In genomic region chr3:170703121-170703588, GRCh38 we compare ENCODE assay signal across 1 cellular context.
TF ChIP-seq lines count a peak whose summit lies in the region.

No MANE protein-coding gene starts in this region.

TF ChIP-seq in K562, 482 proteins besides CTCF, POLR2A, EP300 and RAD21 (continued from another document and continues in another):
- TF ChIP-seq, protein P1, sequence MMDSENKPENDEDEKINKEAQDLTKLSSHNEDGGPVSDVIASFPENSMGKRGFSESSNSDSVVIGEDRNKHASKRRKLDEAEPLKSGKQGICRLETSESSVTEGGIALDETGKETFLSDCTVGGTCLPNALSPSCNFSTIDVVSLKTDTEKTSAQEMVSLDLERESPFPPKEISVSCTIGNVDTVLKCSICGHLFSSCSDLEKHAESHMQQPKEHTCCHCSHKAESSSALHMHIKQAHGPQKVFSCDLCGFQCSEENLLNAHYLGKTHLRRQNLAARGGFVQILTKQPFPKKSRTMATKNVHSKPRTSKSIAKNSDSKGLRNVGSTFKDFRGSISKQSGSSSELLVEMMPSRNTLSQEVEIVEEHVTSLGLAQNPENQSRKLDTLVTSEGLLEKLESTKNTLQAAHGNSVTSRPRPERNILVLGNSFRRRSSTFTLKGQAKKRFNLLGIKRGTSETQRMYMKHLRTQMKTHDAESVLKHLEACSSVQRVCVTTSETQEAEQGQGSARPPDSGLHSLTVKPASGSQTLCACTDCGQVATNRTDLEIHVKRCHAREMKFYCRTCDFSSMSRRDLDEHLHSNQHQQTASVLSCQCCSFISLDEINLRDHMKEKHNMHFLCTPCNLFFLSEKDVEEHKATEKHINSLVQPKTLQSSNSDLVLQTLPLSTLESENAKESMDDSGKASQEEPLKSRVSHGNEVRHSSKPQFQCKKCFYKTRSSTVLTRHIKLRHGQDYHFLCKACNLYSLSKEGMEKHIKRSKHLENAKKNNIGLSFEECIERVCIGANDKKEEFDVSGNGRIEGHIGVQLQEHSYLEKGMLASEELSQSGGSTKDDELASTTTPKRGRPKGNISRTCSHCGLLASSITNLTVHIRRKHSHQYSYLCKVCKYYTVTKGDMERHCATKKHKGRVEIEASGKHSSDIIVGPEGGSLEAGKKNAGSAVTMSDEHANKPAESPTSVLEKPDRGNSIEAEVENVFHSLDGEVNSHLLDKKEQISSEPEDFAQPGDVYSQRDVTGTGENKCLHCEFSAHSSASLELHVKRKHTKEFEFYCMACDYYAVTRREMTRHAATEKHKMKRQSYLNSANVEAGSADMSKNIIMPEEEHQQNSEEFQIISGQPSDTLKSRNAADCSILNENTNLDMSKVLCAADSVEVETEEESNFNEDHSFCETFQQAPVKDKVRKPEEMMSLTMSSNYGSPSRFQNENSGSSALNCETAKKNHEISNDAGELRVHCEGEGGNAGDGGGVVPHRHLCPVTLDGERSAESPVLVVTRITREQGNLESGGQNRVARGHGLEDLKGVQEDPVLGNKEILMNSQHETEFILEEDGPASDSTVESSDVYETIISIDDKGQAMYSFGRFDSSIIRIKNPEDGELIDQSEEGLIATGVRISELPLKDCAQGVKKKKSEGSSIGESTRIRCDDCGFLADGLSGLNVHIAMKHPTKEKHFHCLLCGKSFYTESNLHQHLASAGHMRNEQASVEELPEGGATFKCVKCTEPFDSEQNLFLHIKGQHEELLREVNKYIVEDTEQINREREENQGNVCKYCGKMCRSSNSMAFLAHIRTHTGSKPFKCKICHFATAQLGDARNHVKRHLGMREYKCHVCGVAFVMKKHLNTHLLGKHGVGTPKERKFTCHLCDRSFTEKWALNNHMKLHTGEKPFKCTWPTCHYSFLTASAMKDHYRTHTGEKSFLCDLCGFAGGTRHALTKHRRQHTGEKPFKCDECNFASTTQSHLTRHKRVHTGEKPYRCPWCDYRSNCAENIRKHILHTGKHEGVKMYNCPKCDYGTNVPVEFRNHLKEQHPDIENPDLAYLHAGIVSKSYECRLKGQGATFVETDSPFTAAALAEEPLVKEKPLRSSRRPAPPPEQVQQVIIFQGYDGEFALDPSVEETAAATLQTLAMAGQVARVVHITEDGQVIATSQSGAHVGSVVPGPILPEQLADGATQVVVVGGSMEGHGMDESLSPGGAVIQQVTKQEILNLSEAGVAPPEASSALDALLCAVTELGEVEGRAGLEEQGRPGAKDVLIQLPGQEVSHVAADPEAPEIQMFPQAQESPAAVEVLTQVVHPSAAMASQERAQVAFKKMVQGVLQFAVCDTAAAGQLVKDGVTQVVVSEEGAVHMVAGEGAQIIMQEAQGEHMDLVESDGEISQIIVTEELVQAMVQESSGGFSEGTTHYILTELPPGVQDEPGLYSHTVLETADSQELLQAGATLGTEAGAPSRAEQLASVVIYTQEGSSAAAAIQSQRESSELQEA (IDR thresholded peaks at IDR 0.05; ENCODE audit: low read depth): no peak
- TF ChIP-seq ZKSCAN8 (CRISPR knock-in tag; IDR thresholded peaks at IDR 0.05) (no peak), SRSF3 (IDR thresholded peaks at IDR 0.05; ENCODE audit: insufficient read depth, low read length) (no peak), ZNF165 (CRISPR knock-in tag; IDR thresholded peaks at IDR 0.05; ENCODE audit: borderline replicate concordance) (no peak), KLF1 (tag; IDR thresholded peaks at IDR 0.05) (no peak), ZBTB9 (CRISPR knock-in tag; IDR thresholded peaks at IDR 0.05) (no peak), ETS2 (tag; IDR thresholded peaks at IDR 0.05; ENCODE audit: borderline replicate concordance, poor library complexity, severe bottlenecking) (no peak), KHSRP (IDR thresholded peaks at IDR 0.05) (no peak), DMBX1 (CRISPR knock-in tag; IDR thresholded peaks at IDR 0.05; ENCODE audit: borderline replicate concordance) (peak; percentile 85), PHF8 (IDR thresholded peaks at IDR 0.05; ENCODE audit: borderline replicate concordance, low read length) (no peak), TBP (optimal IDR thresholded peaks at IDR 0.05; ENCODE audit: low read depth, low read length) (no peak), ZNF212 (CRISPR knock-in tag; IDR thresholded peaks at IDR 0.05) (no peak), PRMT5 (CRISPR knock-in tag; IDR thresholded peaks at IDR 0.05) (no peak), PYGO2 (tag; IDR thresholded peaks at IDR 0.05) (0 out of 2 replicates have a peak, but pooled peaks have one; percentile 21), NCOA4 (IDR thresholded peaks at IDR 0.05; ENCODE audit: partially characterized antibody) (no peak), GTF2F1 (IDR thresholded peaks at IDR 0.05; ENCODE audit: low read depth, low read length) (no peak), MCM5 (IDR thresholded peaks at IDR 0.05; ENCODE audit: low read depth) (no peak), SREBF2 (CRISPR knock-in tag; IDR thresholded peaks at IDR 0.05) (no peak), ZNF124 (CRISPR knock-in tag; IDR thresholded peaks at IDR 0.05) (no peak), VEZF1 (CRISPR knock-in tag; IDR thresholded peaks at IDR 0.05) (no peak), TRIM28 (IDR thresholded peaks at IDR 0.05) (peak; percentile 79), GATAD2B (IDR thresholded peaks at IDR 0.05; ENCODE audit: borderline replicate concordance) (0 out of 2 replicates have a peak, but pooled peaks have one; percentile 22), NR2C2 (CRISPR knock-in tag; IDR thresholded peaks at IDR 0.05) (no peak), NR2C2 (tag; IDR thresholded peaks at IDR 0.05) (peak; percentile 57), RNF2 (IDR thresholded peaks at IDR 0.05) (peak; percentile 73), ZNF76 (CRISPR knock-in tag; IDR thresholded peaks at IDR 0.05; ENCODE audit: borderline replicate concordance) (no peak), MGA (IDR thresholded peaks at IDR 0.05) (peak; percentile 71)
- TF ChIP-seq, protein P2, sequence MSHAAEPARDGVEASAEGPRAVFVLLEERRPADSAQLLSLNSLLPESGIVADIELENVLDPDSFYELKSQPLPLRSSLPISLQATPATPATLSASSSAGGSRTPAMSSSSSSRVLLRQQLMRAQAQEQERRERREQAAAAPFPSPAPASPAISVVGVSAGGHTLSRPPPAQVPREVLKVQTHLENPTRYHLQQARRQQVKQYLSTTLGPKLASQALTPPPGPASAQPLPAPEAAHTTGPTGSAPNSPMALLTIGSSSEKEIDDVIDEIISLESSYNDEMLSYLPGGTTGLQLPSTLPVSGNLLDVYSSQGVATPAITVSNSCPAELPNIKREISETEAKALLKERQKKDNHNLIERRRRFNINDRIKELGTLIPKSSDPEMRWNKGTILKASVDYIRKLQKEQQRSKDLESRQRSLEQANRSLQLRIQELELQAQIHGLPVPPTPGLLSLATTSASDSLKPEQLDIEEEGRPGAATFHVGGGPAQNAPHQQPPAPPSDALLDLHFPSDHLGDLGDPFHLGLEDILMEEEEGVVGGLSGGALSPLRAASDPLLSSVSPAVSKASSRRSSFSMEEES (CRISPR knock-in tag; IDR thresholded peaks at IDR 0.05): no peak
- TF ChIP-seq, protein P3, sequence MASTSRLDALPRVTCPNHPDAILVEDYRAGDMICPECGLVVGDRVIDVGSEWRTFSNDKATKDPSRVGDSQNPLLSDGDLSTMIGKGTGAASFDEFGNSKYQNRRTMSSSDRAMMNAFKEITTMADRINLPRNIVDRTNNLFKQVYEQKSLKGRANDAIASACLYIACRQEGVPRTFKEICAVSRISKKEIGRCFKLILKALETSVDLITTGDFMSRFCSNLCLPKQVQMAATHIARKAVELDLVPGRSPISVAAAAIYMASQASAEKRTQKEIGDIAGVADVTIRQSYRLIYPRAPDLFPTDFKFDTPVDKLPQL (IDR thresholded peaks at IDR 0.05; ENCODE audit: extremely low read depth, insufficient read length): no peak
- TF ChIP-seq, protein P4, sequence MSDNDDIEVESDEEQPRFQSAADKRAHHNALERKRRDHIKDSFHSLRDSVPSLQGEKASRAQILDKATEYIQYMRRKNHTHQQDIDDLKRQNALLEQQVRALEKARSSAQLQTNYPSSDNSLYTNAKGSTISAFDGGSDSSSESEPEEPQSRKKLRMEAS (CRISPR knock-in tag; IDR thresholded peaks at IDR 0.05): peak; percentile 34; the same call in 1 of the 2 replicates
